8 cellular contexts compared by ENCODE assay signal in genomic region chrX:71111141-71111843, GRCh38. TPM values are rescaled to one million over a fixed set of nuclear protein-coding genes. Genes with fewer than 3 reads are reported as not detected.
DNase-seq lines count a peak whose midpoint lies in the region; ATAC-seq and TF ChIP-seq lines count a peak whose summit lies in the region.

IL2RG (minus strand) TSS chrX:71111577; CDS start chrX:71111539, 38 bp downstream.

- no peak within 1 kb of the TSS for H3K27ac Mint-ChIP-seq in WTC11
- H3K27ac Mint-ChIP-seq in Calu3 (ENCODE audit: unreplicated experiment): no peak within 1 kb of the TSS

- H3K4me1 ChIP-seq in PC-3 (ENCODE audit: insufficient read depth, low read length): no peaks in the 10 kb centered on the region

- TF ChIP-seq POLR2A in GM15510 (IDR thresholded peaks at IDR 0.05; ENCODE audit: borderline replicate concordance, extremely low read depth, insufficient read length): peak; percentile 66

- no peak within 1 kb of the TSS for H3K4me3 ChIP-seq in PC-3 (ENCODE audit: low read length)

- H3K27ac ChIP-seq in PC-3 (ENCODE audit: low read length): no peak within 1 kb of the TSS

- H2AFZ ChIP-seq in PC-3 (ENCODE audit: low read length): no peak within 1 kb of the TSS

- H3F3A ChIP-seq in PC-3 (ENCODE audit: low read length, unreplicated experiment): no peaks in the 10 kb centered on the region

- H3K79me2 ChIP-seq in PC-3 (ENCODE audit: low read length): no peaks in the 10 kb centered on the region

- peaks cover 23% of the 10 kb centered on the region for H3K4me1 Mint-ChIP-seq in WTC11
- peaks cover 11% of the 10 kb centered on the region for H3K4me1 Mint-ChIP-seq in Calu3 (ENCODE audit: low read depth, unreplicated experiment)

- BruUV-seq in PC-3 (replicated peaks; lab: Mats Ljungman, UMichigan) (no TSS peak), Calu3 (replicated peaks; lab: Mats Ljungman, UMichigan) (no TSS peak)

- TF ChIP-seq CTCF in PC-3 (conservative IDR thresholded peaks at IDR 0.05; ENCODE audit: low read depth, low read length) (no peak), WTC11 (IDR thresholded peaks at IDR 0.05) (no peak), Calu3 (IDR thresholded peaks at IDR 0.05; ENCODE audit: unreplicated experiment) (no peak)

- H3K27me3 ChIP-seq in PC-3 (ENCODE audit: low read length): no peaks in the 10 kb centered on the region

- no peak within 1 kb of the TSS for H3K9ac ChIP-seq in PC-3 (ENCODE audit: low read length)

- no peak within 1 kb of the TSS for H3K4me2 ChIP-seq in PC-3 (ENCODE audit: low read length)

- DNase-seq in PC-3 (peak; percentile 7), NCI-H2081 (lab: John Stamatoyannopoulos, UW) (no peak), WTC11 (ENCODE audit: low spot score) (no peak), Calu3 (no peak)
- peak; percentile 74 for DNase-seq in activated gamma-delta T cell treated with anti-CD3 and anti-CD28 coated beads, Interleukin-2, amount 50 U/mL, for 16 hours (ENCODE audit: low read depth)
- peak; percentile 79 for DNase-seq in stimulated activated CD4-positive, alpha-beta T cell treated with anti-CD3 and anti-CD28 coated beads, Interleukin-15, amount 100 ng/mL, for 24 hours

- CTCF ChIA-PET in PC-3 (lab: Charles Lee): no interaction called here
- CTCF ChIA-PET in WTC11 (lab: Charles Lee): interaction anchor here (1.1 kb wide), 1 partner anchor 9 kb away, joined by 4 read pairs; no protein-coding TSS in a partner anchor
- CTCF ChIA-PET in Calu3 (lab: Charles Lee): no interaction called here

- POLR2A ChIA-PET in PC-3 (lab: Charles Lee; ENCODE audit: unreplicated experiment): no interaction called here
- POLR2A ChIA-PET in WTC11 (lab: Charles Lee): no interaction called here

- H3K9me3 Mint-ChIP-seq in WTC11: no peaks in the 10 kb centered on the region
- no peaks in the 10 kb centered on the region for H3K9me3 Mint-ChIP-seq in Calu3 (ENCODE audit: low read depth, unreplicated experiment)

- H3K36me3 ChIP-seq in PC-3 (ENCODE audit: low read depth, low read length): no peaks in the 10 kb centered on the region

- H3K9me3 ChIP-seq in PC-3 (ENCODE audit: low read length): no peaks in the 10 kb centered on the region

- H4K20me1 ChIP-seq in PC-3 (ENCODE audit: low read length): no peaks in the 10 kb centered on the region

- H3K4me3 Mint-ChIP-seq in WTC11 (no peak within 1 kb of the TSS), Calu3 (ENCODE audit: low read depth, unreplicated experiment) (no peak within 1 kb of the TSS)

- ATAC-seq in HG02759 (IDR thresholded peaks at IDR 0.05; ENCODE audit: unreplicated experiment): peak; percentile 96
- peak; percentile 45; the same call in 1 of the 2 replicates for ATAC-seq in PC-3
- no peak for ATAC-seq in WTC11

- no peaks in the 10 kb centered on the region for H3K9me2 ChIP-seq in PC-3 (replicated peaks; ENCODE audit: low read length)

- H3K36me3 Mint-ChIP-seq in WTC11 (no peaks in the 10 kb centered on the region), Calu3 (ENCODE audit: insufficient read depth, unreplicated experiment) (no peaks in the 10 kb centered on the region)

- intact Hi-C loops in PC-3 (cut with micrococcal nuclease): no loop called here
- intact Hi-C loops in Calu3 (cut with micrococcal nuclease; ENCODE audit: unreplicated experiment): no loop called here

- H3K27me3 Mint-ChIP-seq in WTC11 (ENCODE audit: low read depth) (peaks cover 71% of the 10 kb centered on the region), Calu3 (ENCODE audit: unreplicated experiment) (no peaks in the 10 kb centered on the region)

TF ChIP-seq in WTC11, 78 proteins besides CTCF, POLR2A, EP300 and RAD21:
- TF ChIP-seq CREM (CRISPR knock-in tag; IDR thresholded peaks at IDR 0.05): no peak
- no peak for TF ChIP-seq PRDM15 (CRISPR knock-in tag; IDR thresholded peaks at IDR 0.05)
TF ChIP-seq in WTC11: peak in this region for 0.

RNA-seq across cellular contexts. Expression of gene IL2RG, which starts in this region (rescaled TPM):
- total RNA-seq in PC-3 (2014; rRNA removed) (not detected in 2 replicates), WTC11 (2021) (0.37 to 1.2 TPM (median 0.94 TPM) in 3 replicates), Calu3 (2022) (0.57 and 3.6 TPM in 2 replicates)

Comparison
In these comparisons a context has a peak if more than half of its experiments do, and no peak if none do; other contexts are left out.
1. Peak in DNase-seq and ATAC-seq in PC-3; RNA of the gene not detected or under 1 TPM.
2. DNase-seq: peak in activated gamma-delta T cell treated with anti-CD3 and anti-CD28 coated beads, Interleukin-2, amount 50 U/mL, for 16 hours (single experiment) and stimulated activated CD4-positive, alpha-beta T cell treated with anti-CD3 and anti-CD28 coated beads, Interleukin-15, amount 100 ng/mL, for 24 hours (single experiment); none in NCI-H2081 (0 of 2), WTC11 (single experiment) and Calu3 (single experiment).